ENCODE assay signal across 1 cellular context in the genomic region with DNA sequence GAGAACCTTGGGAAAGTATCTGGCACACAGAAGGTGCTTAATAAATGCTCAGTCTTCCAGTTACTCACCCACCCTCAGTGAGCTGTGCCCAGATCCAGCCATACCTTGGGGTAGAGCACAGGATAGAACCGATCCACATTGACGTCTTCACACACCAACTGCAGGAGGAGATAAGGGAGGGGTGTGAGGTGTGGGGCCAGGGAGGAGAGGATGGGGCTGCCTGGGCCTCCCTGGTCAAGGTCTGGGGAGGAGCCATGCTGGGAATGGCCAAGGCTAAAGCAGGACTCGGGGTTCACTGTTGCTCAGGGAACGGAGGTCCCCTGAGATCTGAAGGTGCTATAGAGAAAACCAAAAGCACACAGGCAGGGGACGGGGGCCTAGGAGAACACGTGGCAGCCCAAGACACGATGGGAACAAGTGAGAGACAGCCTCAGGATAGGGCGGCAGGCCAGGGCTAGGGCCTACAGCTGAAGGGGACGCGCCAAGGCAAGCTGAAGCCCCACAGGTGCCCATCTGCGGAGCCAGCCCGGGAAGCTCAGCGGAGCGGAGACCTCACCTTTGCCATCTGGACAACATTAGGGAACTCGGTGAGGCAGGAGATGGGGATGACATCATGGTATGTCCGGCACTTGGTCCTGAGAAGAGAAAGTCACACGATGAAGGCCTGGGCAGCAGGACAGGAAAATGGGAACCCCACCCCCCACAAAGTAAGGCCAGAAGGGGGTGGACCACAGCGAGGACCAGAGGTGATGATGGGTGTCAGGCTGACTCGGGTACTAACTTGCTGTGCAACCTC.
TF ChIP-seq lines count a peak whose summit lies in the region.

No MANE protein-coding gene starts in this region.

TF ChIP-seq in K562, 482 proteins besides CTCF, POLR2A, EP300 and RAD21 (continued from another document and continues in another):
- TF ChIP-seq, protein P1, sequence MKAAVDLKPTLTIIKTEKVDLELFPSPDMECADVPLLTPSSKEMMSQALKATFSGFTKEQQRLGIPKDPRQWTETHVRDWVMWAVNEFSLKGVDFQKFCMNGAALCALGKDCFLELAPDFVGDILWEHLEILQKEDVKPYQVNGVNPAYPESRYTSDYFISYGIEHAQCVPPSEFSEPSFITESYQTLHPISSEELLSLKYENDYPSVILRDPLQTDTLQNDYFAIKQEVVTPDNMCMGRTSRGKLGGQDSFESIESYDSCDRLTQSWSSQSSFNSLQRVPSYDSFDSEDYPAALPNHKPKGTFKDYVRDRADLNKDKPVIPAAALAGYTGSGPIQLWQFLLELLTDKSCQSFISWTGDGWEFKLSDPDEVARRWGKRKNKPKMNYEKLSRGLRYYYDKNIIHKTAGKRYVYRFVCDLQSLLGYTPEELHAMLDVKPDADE (conservative IDR thresholded peaks at IDR 0.05; ENCODE audit: control insufficient read depth, low read depth, low read length), result no peak
- TF ChIP-seq WHSC1 (IDR thresholded peaks at IDR 0.05; ENCODE audit: low read length) (no peak), RBM17 (IDR thresholded peaks at IDR 0.05; ENCODE audit: borderline replicate concordance, low read depth, low read length) (no peak), PKNOX1 (IDR thresholded peaks at IDR 0.05) (peak; percentile 16; the same call in 1 of the 2 replicates), ELF4 (CRISPR knock-in tag; IDR thresholded peaks at IDR 0.05) (0 out of 2 replicates have a peak, but pooled peaks have one; percentile 33), ZNF780A (CRISPR knock-in tag; IDR thresholded peaks at IDR 0.05) (no peak), MAX (CRISPR knock-in tag; IDR thresholded peaks at IDR 0.05) (peak; percentile 91), NR2C1 (IDR thresholded peaks at IDR 0.05) (no peak), NR2C1 (tag; IDR thresholded peaks at IDR 0.05) (peak; percentile 45; the same call in 1 of the 2 replicates), L3MBTL2 (IDR thresholded peaks at IDR 0.05) (peak; percentile 93), POLR3A (IDR thresholded peaks at IDR 0.05; ENCODE audit: borderline replicate concordance, extremely low read depth, insufficient read depth, insufficient read length) (no peak), ILK (tag; IDR thresholded peaks at IDR 0.05; ENCODE audit: borderline replicate concordance, low read depth) (no peak), EP400 (IDR thresholded peaks at IDR 0.05) (no peak; the same call in 1 of the 2 replicates), ZBTB11 (CRISPR knock-in tag; IDR thresholded peaks at IDR 0.05) (peak in 1 of 3 experiments; percentile 56; a peak in 1 of 6 replicates), LEF1 (IDR thresholded peaks at IDR 0.05) (no peak), RUNX1 (IDR thresholded peaks at IDR 0.05; ENCODE audit: low read depth) (no peak), CBX5 (IDR thresholded peaks at IDR 0.05; ENCODE audit: borderline replicate concordance, low read depth) (0 out of 2 replicates have a peak, but pooled peaks have one; percentile 17), DMBX1 (CRISPR knock-in tag; IDR thresholded peaks at IDR 0.05; ENCODE audit: borderline replicate concordance) (peak; percentile 82; the same call in 1 of the 2 replicates), ZNF445 (CRISPR knock-in tag; IDR thresholded peaks at IDR 0.05; ENCODE audit: low read depth) (no peak), MNT (conservative IDR thresholded peaks at IDR 0.05) (peak; percentile 42 to 48; a peak in 3 of 4 replicates), ZZZ3 (IDR thresholded peaks at IDR 0.05) (no peak), MEF2D (tag; conservative IDR thresholded peaks at IDR 0.05; ENCODE audit: low read depth) (0 out of 2 replicates have a peak, but pooled peaks have one; percentile 31), ZNF134 (CRISPR knock-in tag; conservative IDR thresholded peaks at IDR 0.05) (peak; percentile 65; the same call in 1 of the 2 replicates), MCM2 (IDR thresholded peaks at IDR 0.05; ENCODE audit: low read depth) (no peak), MTA2 (IDR thresholded peaks at IDR 0.05; ENCODE audit: low read depth) (peak; percentile 53), PHB (CRISPR knock-in tag; IDR thresholded peaks at IDR 0.05) (no peak), NFIC (IDR thresholded peaks at IDR 0.05) (0 out of 2 replicates have a peak, but pooled peaks have one; percentile 36), TGIF2 (CRISPR knock-in tag; IDR thresholded peaks at IDR 0.05) (no peak), TCF3 (CRISPR knock-in tag; IDR thresholded peaks at IDR 0.05) (peak; percentile 91), RNF2 (IDR thresholded peaks at IDR 0.05) (peak; percentile 49; the same call in 1 of the 2 replicates), TBP (optimal IDR thresholded peaks at IDR 0.05; ENCODE audit: low read depth, low read length) (peak; percentile 76), SRF (CRISPR knock-in tag; IDR thresholded peaks at IDR 0.05) (peak in 1 of 2 experiments; percentile 83; a peak in 1 of 4 replicates)
- TF ChIP-seq, protein P2, sequence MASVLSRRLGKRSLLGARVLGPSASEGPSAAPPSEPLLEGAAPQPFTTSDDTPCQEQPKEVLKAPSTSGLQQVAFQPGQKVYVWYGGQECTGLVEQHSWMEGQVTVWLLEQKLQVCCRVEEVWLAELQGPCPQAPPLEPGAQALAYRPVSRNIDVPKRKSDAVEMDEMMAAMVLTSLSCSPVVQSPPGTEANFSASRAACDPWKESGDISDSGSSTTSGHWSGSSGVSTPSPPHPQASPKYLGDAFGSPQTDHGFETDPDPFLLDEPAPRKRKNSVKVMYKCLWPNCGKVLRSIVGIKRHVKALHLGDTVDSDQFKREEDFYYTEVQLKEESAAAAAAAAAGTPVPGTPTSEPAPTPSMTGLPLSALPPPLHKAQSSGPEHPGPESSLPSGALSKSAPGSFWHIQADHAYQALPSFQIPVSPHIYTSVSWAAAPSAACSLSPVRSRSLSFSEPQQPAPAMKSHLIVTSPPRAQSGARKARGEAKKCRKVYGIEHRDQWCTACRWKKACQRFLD (CRISPR knock-in tag; IDR thresholded peaks at IDR 0.05), result peak; percentile 90
- TF ChIP-seq, protein P3, sequence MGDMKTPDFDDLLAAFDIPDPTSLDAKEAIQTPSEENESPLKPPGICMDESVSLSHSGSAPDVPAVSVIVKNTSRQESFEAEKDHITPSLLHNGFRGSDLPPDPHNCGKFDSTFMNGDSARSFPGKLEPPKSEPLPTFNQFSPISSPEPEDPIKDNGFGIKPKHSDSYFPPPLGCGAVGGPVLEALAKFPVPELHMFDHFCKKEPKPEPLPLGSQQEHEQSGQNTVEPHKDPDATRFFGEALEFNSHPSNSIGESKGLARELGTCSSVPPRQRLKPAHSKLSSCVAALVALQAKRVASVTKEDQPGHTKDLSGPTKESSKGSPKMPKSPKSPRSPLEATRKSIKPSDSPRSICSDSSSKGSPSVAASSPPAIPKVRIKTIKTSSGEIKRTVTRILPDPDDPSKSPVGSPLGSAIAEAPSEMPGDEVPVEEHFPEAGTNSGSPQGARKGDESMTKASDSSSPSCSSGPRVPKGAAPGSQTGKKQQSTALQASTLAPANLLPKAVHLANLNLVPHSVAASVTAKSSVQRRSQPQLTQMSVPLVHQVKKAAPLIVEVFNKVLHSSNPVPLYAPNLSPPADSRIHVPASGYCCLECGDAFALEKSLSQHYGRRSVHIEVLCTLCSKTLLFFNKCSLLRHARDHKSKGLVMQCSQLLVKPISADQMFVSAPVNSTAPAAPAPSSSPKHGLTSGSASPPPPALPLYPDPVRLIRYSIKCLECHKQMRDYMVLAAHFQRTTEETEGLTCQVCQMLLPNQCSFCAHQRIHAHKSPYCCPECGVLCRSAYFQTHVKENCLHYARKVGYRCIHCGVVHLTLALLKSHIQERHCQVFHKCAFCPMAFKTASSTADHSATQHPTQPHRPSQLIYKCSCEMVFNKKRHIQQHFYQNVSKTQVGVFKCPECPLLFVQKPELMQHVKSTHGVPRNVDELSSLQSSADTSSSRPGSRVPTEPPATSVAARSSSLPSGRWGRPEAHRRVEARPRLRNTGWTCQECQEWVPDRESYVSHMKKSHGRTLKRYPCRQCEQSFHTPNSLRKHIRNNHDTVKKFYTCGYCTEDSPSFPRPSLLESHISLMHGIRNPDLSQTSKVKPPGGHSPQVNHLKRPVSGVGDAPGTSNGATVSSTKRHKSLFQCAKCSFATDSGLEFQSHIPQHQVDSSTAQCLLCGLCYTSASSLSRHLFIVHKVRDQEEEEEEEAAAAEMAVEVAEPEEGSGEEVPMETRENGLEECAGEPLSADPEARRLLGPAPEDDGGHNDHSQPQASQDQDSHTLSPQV (IDR thresholded peaks at IDR 0.05), result peak; percentile 98
- TF ChIP-seq, protein P4, sequence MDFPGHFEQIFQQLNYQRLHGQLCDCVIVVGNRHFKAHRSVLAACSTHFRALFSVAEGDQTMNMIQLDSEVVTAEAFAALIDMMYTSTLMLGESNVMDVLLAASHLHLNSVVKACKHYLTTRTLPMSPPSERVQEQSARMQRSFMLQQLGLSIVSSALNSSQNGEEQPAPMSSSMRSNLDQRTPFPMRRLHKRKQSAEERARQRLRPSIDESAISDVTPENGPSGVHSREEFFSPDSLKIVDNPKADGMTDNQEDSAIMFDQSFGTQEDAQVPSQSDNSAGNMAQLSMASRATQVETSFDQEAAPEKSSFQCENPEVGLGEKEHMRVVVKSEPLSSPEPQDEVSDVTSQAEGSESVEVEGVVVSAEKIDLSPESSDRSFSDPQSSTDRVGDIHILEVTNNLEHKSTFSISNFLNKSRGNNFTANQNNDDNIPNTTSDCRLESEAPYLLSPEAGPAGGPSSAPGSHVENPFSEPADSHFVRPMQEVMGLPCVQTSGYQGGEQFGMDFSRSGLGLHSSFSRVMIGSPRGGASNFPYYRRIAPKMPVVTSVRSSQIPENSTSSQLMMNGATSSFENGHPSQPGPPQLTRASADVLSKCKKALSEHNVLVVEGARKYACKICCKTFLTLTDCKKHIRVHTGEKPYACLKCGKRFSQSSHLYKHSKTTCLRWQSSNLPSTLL (IDR thresholded peaks at IDR 0.05), result no peak
- TF ChIP-seq, protein P5, sequence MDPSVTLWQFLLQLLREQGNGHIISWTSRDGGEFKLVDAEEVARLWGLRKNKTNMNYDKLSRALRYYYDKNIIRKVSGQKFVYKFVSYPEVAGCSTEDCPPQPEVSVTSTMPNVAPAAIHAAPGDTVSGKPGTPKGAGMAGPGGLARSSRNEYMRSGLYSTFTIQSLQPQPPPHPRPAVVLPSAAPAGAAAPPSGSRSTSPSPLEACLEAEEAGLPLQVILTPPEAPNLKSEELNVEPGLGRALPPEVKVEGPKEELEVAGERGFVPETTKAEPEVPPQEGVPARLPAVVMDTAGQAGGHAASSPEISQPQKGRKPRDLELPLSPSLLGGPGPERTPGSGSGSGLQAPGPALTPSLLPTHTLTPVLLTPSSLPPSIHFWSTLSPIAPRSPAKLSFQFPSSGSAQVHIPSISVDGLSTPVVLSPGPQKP (CRISPR knock-in tag; IDR thresholded peaks at IDR 0.05), result no peak
- TF ChIP-seq, protein P6, sequence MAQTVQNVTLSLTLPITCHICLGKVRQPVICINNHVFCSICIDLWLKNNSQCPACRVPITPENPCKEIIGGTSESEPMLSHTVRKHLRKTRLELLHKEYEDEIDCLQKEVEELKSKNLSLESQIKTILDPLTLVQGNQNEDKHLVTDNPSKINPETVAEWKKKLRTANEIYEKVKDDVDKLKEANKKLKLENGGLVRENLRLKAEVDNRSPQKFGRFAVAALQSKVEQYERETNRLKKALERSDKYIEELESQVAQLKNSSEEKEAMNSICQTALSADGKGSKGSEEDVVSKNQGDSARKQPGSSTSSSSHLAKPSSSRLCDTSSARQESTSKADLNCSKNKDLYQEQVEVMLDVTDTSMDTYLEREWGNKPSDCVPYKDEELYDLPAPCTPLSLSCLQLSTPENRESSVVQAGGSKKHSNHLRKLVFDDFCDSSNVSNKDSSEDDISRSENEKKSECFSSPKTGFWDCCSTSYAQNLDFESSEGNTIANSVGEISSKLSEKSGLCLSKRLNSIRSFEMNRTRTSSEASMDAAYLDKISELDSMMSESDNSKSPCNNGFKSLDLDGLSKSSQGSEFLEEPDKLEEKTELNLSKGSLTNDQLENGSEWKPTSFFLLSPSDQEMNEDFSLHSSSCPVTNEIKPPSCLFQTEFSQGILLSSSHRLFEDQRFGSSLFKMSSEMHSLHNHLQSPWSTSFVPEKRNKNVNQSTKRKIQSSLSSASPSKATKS (CRISPR knock-in tag; IDR thresholded peaks at IDR 0.05), result no peak
